ENCODE assay signal across 1 cellular context in genomic region chr20:2101057-2101934, GRCh38.
TF ChIP-seq lines count a peak whose summit lies in the region.

Gene STK35, plus strand, starts transcription at chr20:2101827. Its CDS starts 55 bp downstream, at chr20:2101882.

TF ChIP-seq in HepG2, 621 proteins besides CTCF, POLR2A, EP300 and RAD21 (continued from another document and continues in another):
- TF ChIP-seq TMF1 (CRISPR knock-in tag; IDR thresholded peaks at IDR 0.05; ENCODE audit: low read depth) (no peak; the same call in 1 of the 2 replicates), MIER3 (CRISPR knock-in tag; IDR thresholded peaks at IDR 0.05; ENCODE audit: borderline replicate concordance) (0 out of 2 replicates have a peak, but pooled peaks have one; percentile 37), FOXA3 (CRISPR knock-in tag; IDR thresholded peaks at IDR 0.05) (no peak), NR0B2 (CRISPR knock-in tag; IDR thresholded peaks at IDR 0.05) (no peak), ZNF580 (CRISPR knock-in tag; IDR thresholded peaks at IDR 0.05; ENCODE audit: borderline replicate concordance, low read depth) (no peak), BCLAF1 (IDR thresholded peaks at IDR 0.05) (no peak), E2F1 (CRISPR knock-in tag; IDR thresholded peaks at IDR 0.05) (peak; percentile 93), RCOR2 (CRISPR knock-in tag; IDR thresholded peaks at IDR 0.05) (no peak), ZNF501 (CRISPR knock-in tag; IDR thresholded peaks at IDR 0.05) (no peak), STAT6 (CRISPR knock-in tag; IDR thresholded peaks at IDR 0.05; ENCODE audit: borderline replicate concordance) (no peak), ZNF878 (CRISPR knock-in tag; IDR thresholded peaks at IDR 0.05) (no peak), SP4 (CRISPR knock-in tag; IDR thresholded peaks at IDR 0.05) (no peak), HNRNPLL (IDR thresholded peaks at IDR 0.05; ENCODE audit: low read depth, low read length, poor library complexity, severe bottlenecking) (peak; percentile 89), DDIT3 (CRISPR knock-in tag; IDR thresholded peaks at IDR 0.05) (no peak), MYNN (CRISPR knock-in tag; IDR thresholded peaks at IDR 0.05; ENCODE audit: low read depth) (no peak), ERF (CRISPR knock-in tag; IDR thresholded peaks at IDR 0.05) (peak; percentile 94), AKAP8 (CRISPR knock-in tag; IDR thresholded peaks at IDR 0.05) (no peak), ZNF83 (CRISPR knock-in tag; IDR thresholded peaks at IDR 0.05; ENCODE audit: borderline replicate concordance) (no peak; the same call in 1 of the 2 replicates), NCOA2 (CRISPR knock-in tag; IDR thresholded peaks at IDR 0.05) (peak; percentile 48; the same call in 1 of the 2 replicates), ZNF563 (CRISPR knock-in tag; IDR thresholded peaks at IDR 0.05) (no peak; the same call in 1 of the 2 replicates), RBAK (CRISPR knock-in tag; IDR thresholded peaks at IDR 0.05) (no peak), GATA4 (IDR thresholded peaks at IDR 0.05; ENCODE audit: borderline replicate concordance, low read depth) (no peak), ZMAT3 (CRISPR knock-in tag; conservative IDR thresholded peaks at IDR 0.05) (peak; percentile 96), GABPB1 (CRISPR knock-in tag; IDR thresholded peaks at IDR 0.05) (no peak), FOXA1 (IDR thresholded peaks at IDR 0.05) (no peak), FOXA1 (CRISPR knock-in tag; IDR thresholded peaks at IDR 0.05) (no peak), NFE2L2 (IDR thresholded peaks at IDR 0.05; ENCODE audit: low read length) (no peak), HES4 (CRISPR knock-in tag; IDR thresholded peaks at IDR 0.05; ENCODE audit: borderline replicate concordance) (peak; percentile 90; the same call in 1 of the 2 replicates), CENPBD1 (CRISPR knock-in tag; IDR thresholded peaks at IDR 0.05; ENCODE audit: borderline replicate concordance, low read depth) (no peak), ZBTB39 (CRISPR knock-in tag; IDR thresholded peaks at IDR 0.05) (no peak), ZNF33B (CRISPR knock-in tag; IDR thresholded peaks at IDR 0.05) (no peak), ZNF10 (CRISPR knock-in tag; IDR thresholded peaks at IDR 0.05; ENCODE audit: borderline replicate concordance, low read depth) (no peak), REXO4 (CRISPR knock-in tag; IDR thresholded peaks at IDR 0.05; ENCODE audit: borderline replicate concordance) (no peak), ZNF660 (CRISPR knock-in tag; IDR thresholded peaks at IDR 0.05; ENCODE audit: borderline replicate concordance, low read depth) (no peak), JUNB (CRISPR knock-in tag; IDR thresholded peaks at IDR 0.05; ENCODE audit: borderline replicate concordance) (no peak), ZNF879 (CRISPR knock-in tag; IDR thresholded peaks at IDR 0.05) (peak; percentile 53; the same call in 1 of the 2 replicates), ZBTB21 (CRISPR knock-in tag; IDR thresholded peaks at IDR 0.05) (0 out of 2 replicates have a peak, but pooled peaks have one; percentile 15), ZNF33A (CRISPR knock-in tag; IDR thresholded peaks at IDR 0.05; ENCODE audit: borderline replicate concordance) (peak; percentile 74; the same call in 1 of the 2 replicates), FLYWCH1 (CRISPR knock-in tag; IDR thresholded peaks at IDR 0.05) (no peak), GZF1 (CRISPR knock-in tag; IDR thresholded peaks at IDR 0.05) (no peak), ZNF703 (CRISPR knock-in tag; IDR thresholded peaks at IDR 0.05; ENCODE audit: borderline replicate concordance) (no peak), ZNF446 (CRISPR knock-in tag; IDR thresholded peaks at IDR 0.05) (no peak; the same call in 1 of the 2 replicates), GATAD1 (CRISPR knock-in tag; IDR thresholded peaks at IDR 0.05) (no peak; the same call in 1 of the 2 replicates), CREM (IDR thresholded peaks at IDR 0.05) (no peak), CREM (CRISPR knock-in tag; IDR thresholded peaks at IDR 0.05) (no peak), ZNF772 (CRISPR knock-in tag; IDR thresholded peaks at IDR 0.05) (no peak; the same call in 1 of the 2 replicates), XBP1 (CRISPR knock-in tag; IDR thresholded peaks at IDR 0.05) (no peak; the same call in 1 of the 2 replicates), RBM39 (IDR thresholded peaks at IDR 0.05; ENCODE audit: low read depth, low read length, poor library complexity, severe bottlenecking) (no peak), ISX (CRISPR knock-in tag; conservative IDR thresholded peaks at IDR 0.05) (peak; percentile 95; the same call in 1 of the 2 replicates), CSRNP1 (CRISPR knock-in tag; IDR thresholded peaks at IDR 0.05) (no peak), ZSCAN9 (CRISPR knock-in tag; IDR thresholded peaks at IDR 0.05; ENCODE audit: borderline replicate concordance) (no peak), PHF8 (CRISPR knock-in tag; IDR thresholded peaks at IDR 0.05) (peak; percentile 84), SMARCE1 (IDR thresholded peaks at IDR 0.05; ENCODE audit: borderline replicate concordance) (no peak), ZBTB46 (CRISPR knock-in tag; IDR thresholded peaks at IDR 0.05; ENCODE audit: borderline replicate concordance) (no peak), ZNF691 (CRISPR knock-in tag; IDR thresholded peaks at IDR 0.05; ENCODE audit: borderline replicate concordance, low read depth) (no peak; the same call in 1 of the 2 replicates), ZNF549 (CRISPR knock-in tag; IDR thresholded peaks at IDR 0.05) (no peak; the same call in none of the 2 replicates)
